Comparison of ENCODE assay signal across 8 cellular contexts in the genomic region with DNA sequence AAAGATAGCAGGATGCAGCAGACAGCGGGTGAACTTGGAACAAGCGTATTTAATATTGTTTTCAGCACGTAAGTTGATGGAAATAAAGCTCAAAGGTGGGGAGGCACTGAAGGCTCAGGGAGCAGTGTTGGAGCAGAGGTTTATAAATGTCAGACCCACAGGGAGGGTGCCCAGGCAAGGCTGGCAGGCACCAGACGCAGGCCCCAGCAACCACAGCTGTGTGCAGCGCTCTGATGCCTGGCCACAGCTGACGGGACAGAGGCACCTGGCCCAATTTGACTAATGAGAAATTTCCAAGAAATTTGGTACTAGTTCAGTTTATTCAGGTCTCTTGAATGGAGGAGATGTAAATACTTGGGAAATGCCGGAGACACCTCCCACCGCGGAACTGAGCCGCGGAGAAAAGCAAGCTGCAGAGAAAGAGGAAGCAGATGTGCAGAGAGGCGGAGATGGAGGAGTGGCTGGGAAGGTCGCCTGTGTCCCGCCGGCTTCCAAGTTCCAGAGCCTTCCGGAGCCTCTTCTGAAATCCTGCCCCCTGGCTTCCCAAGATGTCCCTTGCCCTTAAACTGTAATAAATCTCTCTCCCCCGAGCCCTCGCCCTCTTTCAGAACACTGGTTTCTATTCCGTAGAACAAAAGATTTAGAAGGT. TPM values are rescaled to one million over a fixed set of nuclear protein-coding genes. Genes with fewer than 3 reads are reported as not detected.
DNase-seq lines count a peak whose midpoint lies in the region; ATAC-seq and TF ChIP-seq lines count a peak whose summit lies in the region.

No MANE protein-coding gene starts in this region.

- H3K4me3 Mint-ChIP-seq in GM23338 (peak overlapping the region; percentile 75), type B pancreatic cell (peak overlapping the region; percentile 77)

- H3K4me1 Mint-ChIP-seq in GM23338 (peaks cover 31% of the 10 kb centered on the region), type B pancreatic cell (ENCODE audit: unreplicated experiment) (peaks cover 14% of the 10 kb centered on the region)

- 0 out of 2 replicates have a peak, but pooled peaks cover 3% of the 10 kb centered on the region for H3F3A ChIP-seq in GM23338 (replicated peaks; ENCODE audit: low read depth)

- no peaks in the 10 kb centered on the region for H3K9me3 ChIP-seq in mammary epithelial cell (replicated peaks; ENCODE audit: insufficient read depth, low read length)
- H3K9me3 ChIP-seq in left lung = no peaks in the 10 kb centered on the region

- H3K79me2 ChIP-seq in ACC112 (ENCODE audit: control insufficient read depth, insufficient read depth, low read length, unreplicated experiment) (no peaks in the 10 kb centered on the region), GM23338 (replicated peaks; ENCODE audit: insufficient read depth) (no peaks in the 10 kb centered on the region), mammary epithelial cell (ENCODE audit: insufficient read depth, low read length) (no peaks in the 10 kb centered on the region)

- DNase-seq in GM23338 (ENCODE audit: low spot score) (peak; percentile 87), mammary epithelial cell (no peak), left lung (peak; percentile 60 to 72), type B pancreatic cell (ENCODE audit: extremely low spot score, unreplicated experiment) (no peak), D341Med (ENCODE audit: low spot score) (no peak), LoVo (ENCODE audit: low spot score) (no peak)
- no peak for DNase-seq in stimulated activated CD8-positive, alpha-beta memory T cell treated with anti-CD3 and anti-CD28 coated beads, Interleukin-4, amount 100 ng/mL, for 48 hours

- peak; percentile 87 for ATAC-seq in GM23338
- ATAC-seq in left lung = peak; percentile 87

- H3K9ac ChIP-seq in mammary epithelial cell (ENCODE audit: insufficient read depth, low read length) = no peak overlapping the region

- H3K9me3 Mint-ChIP-seq in GM23338 (no peaks in the 10 kb centered on the region), type B pancreatic cell (no peaks in the 10 kb centered on the region)

- in situ Hi-C loops in mammary epithelial cell (cut with MboI; ENCODE audit: low sequenced_read_pairs in 2 of 2) = no loop called here

- intact Hi-C loops in mammary epithelial cell (cut with micrococcal nuclease) (no loop called here), left lung (cut with DNase I) (no loop called here)

- H3K27ac Mint-ChIP-seq in GM23338 = no peak overlapping the region
- no peak overlapping the region for H3K27ac Mint-ChIP-seq in type B pancreatic cell

- H3K9me2 ChIP-seq in GM23338 (ENCODE audit: insufficient read depth) = no peaks in the 10 kb centered on the region

- no peak overlapping the region for H3K27ac ChIP-seq in ACC112 (ENCODE audit: low read depth, low read length)
- no peak overlapping the region for H3K27ac ChIP-seq in GM23338 (ENCODE audit: low read depth)
- H3K27ac ChIP-seq in mammary epithelial cell (ENCODE audit: insufficient read depth, low read depth, low read length) = no peak overlapping the region
- no peak overlapping the region for H3K27ac ChIP-seq in left lung

- H3K27me3 Mint-ChIP-seq in GM23338 (ENCODE audit: insufficient read depth, low read depth, poor library complexity) = peaks cover 11% of the 10 kb centered on the region
- peaks cover 44% of the 10 kb centered on the region for H3K27me3 Mint-ChIP-seq in type B pancreatic cell

- 17% methylated on average over 18 of the region's 19 CpGs for WGBS in mammary epithelial cell (ENCODE audit: low coverage, missing lambda C conversion rate)

- H3K4me1 ChIP-seq in ACC112 (ENCODE audit: control insufficient read depth, insufficient read depth, low read length, unreplicated experiment) = peaks cover 5% of the 10 kb centered on the region
- H3K4me1 ChIP-seq in GM23338 (ENCODE audit: insufficient read depth) = peaks cover 5% of the 10 kb centered on the region
- H3K4me1 ChIP-seq in mammary epithelial cell (ENCODE audit: insufficient read depth, low read length) = no peaks in the 10 kb centered on the region
- peaks cover 0 to 9% of the 10 kb centered on the region in 2 donors for H3K4me1 ChIP-seq in left lung

- H3K4me3 ChIP-seq in ACC112 (ENCODE audit: low read depth, low read length) (peak overlapping the region; percentile 54), GM23338 (peak overlapping the region; percentile 68), mammary epithelial cell (replicated peaks in 1 of 3; ENCODE audit: insufficient read depth in 1 of 3, low read depth in 2 of 3, low read length in 3 of 3) (no peak overlapping the region), left lung (peak overlapping the region in 1 of 2 donors; percentile 1)

- H4K20me1 ChIP-seq in GM23338 (replicated peaks; ENCODE audit: insufficient read depth) (no peaks in the 10 kb centered on the region), mammary epithelial cell (ENCODE audit: insufficient read depth, low read length) (no peaks in the 10 kb centered on the region)

- H3K4me2 ChIP-seq in GM23338 = peak overlapping the region; percentile 89
- peak overlapping the region; percentile 32 for H3K4me2 ChIP-seq in mammary epithelial cell (ENCODE audit: insufficient read depth, low read depth, low read length)

- CTCF ChIA-PET in mammary epithelial cell (lab: Charles Lee; ENCODE audit: low non-redundant PET) = no interaction called here

- H3K27me3 ChIP-seq in ACC112 (ENCODE audit: insufficient read depth, low read length) = peaks cover 12% of the 10 kb centered on the region
- peaks cover 16% of the 10 kb centered on the region for H3K27me3 ChIP-seq in GM23338 (ENCODE audit: insufficient read depth)
- H3K27me3 ChIP-seq in mammary epithelial cell (ENCODE audit: insufficient read depth, low read length) = peaks cover 6% of the 10 kb centered on the region
- H3K27me3 ChIP-seq in left lung = peaks cover 0 to 8% of the 10 kb centered on the region in 2 donors

- H3K36me3 ChIP-seq in ACC112 (ENCODE audit: insufficient read depth, low read length) (no peaks in the 10 kb centered on the region), GM23338 (ENCODE audit: insufficient read depth) (no peaks in the 10 kb centered on the region), mammary epithelial cell (ENCODE audit: insufficient read depth, low read length) (no peaks in the 10 kb centered on the region), left lung (no peaks in the 10 kb centered on the region)

- dilution Hi-C loops in mammary epithelial cell (cut with HindIII; ENCODE audit: low sequenced_read_pairs) = no loop called here

- no TSS peak for BruUV-seq in mammary epithelial cell (replicated peaks; lab: Mats Ljungman, UMichigan)

- TF ChIP-seq CTCF in GM23338 (conservative IDR thresholded peaks at IDR 0.05; ENCODE audit: low read depth in 2 of 2) (peak; percentile 33 to 64), mammary epithelial cell (conservative IDR thresholded peaks at IDR 0.05 in 1 of 2, IDR thresholded peaks at IDR 0.05 in 1 of 2; ENCODE audit: extremely low read depth in 1 of 2, insufficient read depth in 1 of 2, low read depth in 1 of 2, low read length in 2 of 2) (no peak), left lung (IDR thresholded peaks at IDR 0.05) (no peak), type B pancreatic cell (conservative IDR thresholded peaks at IDR 0.05) (peak; percentile 55)

- H3K36me3 Mint-ChIP-seq in GM23338 (ENCODE audit: low read depth) = no peaks in the 10 kb centered on the region
- no peaks in the 10 kb centered on the region for H3K36me3 Mint-ChIP-seq in type B pancreatic cell

- H2AFZ ChIP-seq in ACC112 (ENCODE audit: low read length, unreplicated experiment) (peak overlapping the region; percentile 93), GM23338 (peak overlapping the region; percentile 100), mammary epithelial cell (ENCODE audit: low read depth, low read length) (peak overlapping the region; percentile 51)

TF ChIP-seq in GM23338, 12 proteins besides CTCF, POLR2A, EP300 and RAD21:
- TF ChIP-seq REST (IDR thresholded peaks at IDR 0.05; ENCODE audit: unreplicated experiment) = no peak
- TF ChIP-seq POLR2AphosphoS5 (IDR thresholded peaks at IDR 0.05; ENCODE audit: low read depth) = peak; percentile 19; the same call in 1 of the 2 replicates
TF ChIP-seq in GM23338: peak in this region for 1.

RNA-seq across cellular contexts. Expression of gene PLXNA4, which starts 38.3 kb away (rescaled TPM):
- 0.54 and 0.80 TPM in 2 replicates for total RNA-seq in GM23338 (2014; rRNA removed; shearing (Covaris generic))
- polyA plus RNA-seq in GM23338 (2016; fragmentation: Nextera tagmentation; extraction: Ambion mirVana) (0.08 and 0.14 TPM in 2 replicates), mammary epithelial cell (0.14 TPM)
- total RNA-seq in mammary epithelial cell (under 1 TPM in 1 of 2 donors, not detected in 1; under 0.01 TPM), left lung (1 to 10 TPM; 2.8 to 6.6 TPM), type B pancreatic cell (ENCODE audit: low replicate concordance) (1.6 and 13.6 TPM in 2 replicates)
- polyA minus RNA-seq in mammary epithelial cell = not detected

Comparison
In these comparisons a context has a peak if more than half of its experiments do, and no peak if none do; other contexts are left out.
1. H3K4me3 ChIP-seq: peak in ACC112 (single experiment) and GM23338 (single experiment); none in mammary epithelial cell (0 of 3).
2. DNase-seq: peak in GM23338 (single experiment) and left lung (2 of 2); none in mammary epithelial cell (single experiment), type B pancreatic cell (single experiment), D341Med (single experiment), stimulated activated CD8-positive, alpha-beta memory T cell treated with anti-CD3 and anti-CD28 coated beads, Interleukin-4, amount 100 ng/mL, for 48 hours (single experiment) and LoVo (single experiment).
3. CTCF ChIP-seq: peak in GM23338 (2 of 2) and type B pancreatic cell (single experiment); none in mammary epithelial cell (0 of 2) and left lung (0 of 2).
4. Peak in every context shown above with its lines, with median percentiles within 50 percentile points of each other: H2AFZ ChIP-seq.